Comparison of ENCODE assay signal across 1 cellular context in genomic region chr15:77607894-77608261, GRCh38.
TF ChIP-seq lines count a peak whose summit lies in the region.

No MANE protein-coding gene starts in this region.

TF ChIP-seq in H1, 55 proteins besides CTCF, POLR2A, EP300 and RAD21 (continued from another document):
- TF ChIP-seq JUND (IDR thresholded peaks at IDR 0.05; ENCODE audit: low read length) (no peak), BCL11A (IDR thresholded peaks at IDR 0.05; ENCODE audit: low read depth in 2 of 2, low read length in 2 of 2) (no peak), USF2 (IDR thresholded peaks at IDR 0.05; ENCODE audit: low read length) (no peak), TCF12 (IDR thresholded peaks at IDR 0.05; ENCODE audit: low read depth, low read length) (no peak), TAF7 (optimal IDR thresholded peaks at IDR 0.05; ENCODE audit: borderline replicate concordance, low read depth, low read length) (no peak), ASH2L (IDR thresholded peaks at IDR 0.05; ENCODE audit: low read length) (no peak), TEAD4 (IDR thresholded peaks at IDR 0.05; ENCODE audit: low read depth, low read length) (no peak), SP2 (IDR thresholded peaks at IDR 0.05; ENCODE audit: low read length) (no peak), NANOG (IDR thresholded peaks at IDR 0.05; ENCODE audit: insufficient read depth, low read depth, low read length, poor library complexity, severe bottlenecking) (no peak), E2F6 (IDR thresholded peaks at IDR 0.05) (no peak)
